In genomic region chr2:226985227-226985946, GRCh38 we compare ENCODE assay signal across 8 cellular contexts.
DNase-seq lines count a peak whose midpoint lies in the region; ATAC-seq and TF ChIP-seq lines count a peak whose summit lies in the region.

No MANE protein-coding gene starts in this region.

- H3K4me3 ChIP-seq in Peyer's patch (no peak overlapping the region), colonic mucosa (no peak overlapping the region), right lobe of liver (no peak overlapping the region), transverse colon (no peak overlapping the region)

- TF ChIP-seq POLR2A in Peyer's patch (IDR thresholded peaks at IDR 0.05) (no peak), right lobe of liver (IDR thresholded peaks at IDR 0.05) (no peak), transverse colon (IDR thresholded peaks at IDR 0.05) (no peak)

- H3K27ac ChIP-seq in Peyer's patch (peak overlapping the region in 2 of 4 donors; percentile 31 to 49), colonic mucosa (no peak overlapping the region), right lobe of liver (peak overlapping the region in 2 of 3 donors; percentile 12 to 48), transverse colon (peak overlapping the region in 3 of 4 donors; percentile 4 to 34 (median 31))

- peak; percentile 47 to 87 (median 75) for TF ChIP-seq CTCF in Peyer's patch (IDR thresholded peaks at IDR 0.05)
- TF ChIP-seq CTCF in colonic mucosa (IDR thresholded peaks at IDR 0.05) = peak; percentile 42
- peak; percentile 70 to 92 (median 76) for TF ChIP-seq CTCF in right lobe of liver (IDR thresholded peaks at IDR 0.05)
- TF ChIP-seq CTCF in transverse colon (IDR thresholded peaks at IDR 0.05) = peak; percentile 64 to 70 (median 68)

- in situ Hi-C loops in KBM-7 (cut with MboI; ENCODE audit: low pct_unique_long_range_greater_than_20kb, low sequenced_read_pairs) (no loop called here), transverse colon (cut with MboI; ENCODE audit: low pct_ligation_motif_present in 1 of 4, low pct_unique_long_range_greater_than_20kb in 1 of 4, low sequenced_read_pairs in 3 of 4) (loop anchor here (5.0 to 25.0 kb wide), 6 partner anchors 173 to 1323 kb away; no protein-coding TSS in a partner anchor)

- H3K36me3 ChIP-seq in Peyer's patch = no peaks in the 10 kb centered on the region
- H3K36me3 ChIP-seq in colonic mucosa = no peaks in the 10 kb centered on the region
- no peaks in the 10 kb centered on the region for H3K36me3 ChIP-seq in right lobe of liver
- H3K36me3 ChIP-seq in transverse colon = no peaks in the 10 kb centered on the region

- 25% methylated on average over 8 of the region's 10 CpGs for WGBS in right lobe of liver (ENCODE audit: insufficient coverage, low coverage, low lambda C conversion rate, missing lambda C conversion rate)
- WGBS in transverse colon (ENCODE audit: low coverage in 1 of 2), 2 donors = 19 to 42% methylated on average over 2 to 10 of the region's 10 CpGs

- DNase-seq in ELF-1 (ENCODE audit: low read depth, low spot score) (peak; percentile 34), KBM-7 (peak; percentile 48), Peyer's patch (peak in 1 of 3 donors; percentile 64), colonic mucosa (peak; percentile 41), right lobe of liver (peak in 1 of 3 donors; percentile 62), transverse colon (peak; percentile 15), ecto neural progenitor cell (ENCODE audit: low spot score) (no peak)

- intact Hi-C loops in colonic mucosa (cut with DNase I) = loop anchor here (5.0 kb wide), 2 partner anchors 1098 to 1318 kb away; no protein-coding TSS in a partner anchor
- intact Hi-C loops in right lobe of liver (cut with DNase I) = no loop called here
- intact Hi-C loops in transverse colon (cut with DNase I; ENCODE audit: low total_unique reads) = loop anchor here (2.0 kb wide), 1 partner anchor 1313 kb away; no protein-coding TSS in a partner anchor

- H3K27me3 ChIP-seq in Peyer's patch (no peaks in the 10 kb centered on the region), colonic mucosa (no peaks in the 10 kb centered on the region), right lobe of liver (no peaks in the 10 kb centered on the region), transverse colon (no peaks in the 10 kb centered on the region)

- no peak overlapping the region for H3K9ac ChIP-seq in colonic mucosa (ENCODE audit: low read depth in 2 of 2, low read length in 2 of 2)

- H3K9me3 ChIP-seq in Peyer's patch (no peaks in the 10 kb centered on the region), colonic mucosa (no peaks in the 10 kb centered on the region), right lobe of liver (no peaks in the 10 kb centered on the region), transverse colon (no peaks in the 10 kb centered on the region)

- no peak for TF ChIP-seq EP300 in transverse colon (IDR thresholded peaks at IDR 0.05; ENCODE audit: low read depth)

- ATAC-seq in GM21423 (IDR thresholded peaks at IDR 0.05; ENCODE audit: unreplicated experiment) = peak; percentile 23
- ATAC-seq in right lobe of liver = peak; percentile 92 to 98 (median 96)

- peaks cover 0 to 6% (median 0%) of the 10 kb centered on the region in 4 donors for H3K4me1 ChIP-seq in Peyer's patch
- no peaks in the 10 kb centered on the region for H3K4me1 ChIP-seq in colonic mucosa
- peaks cover 0 to 4% (median 0%) of the 10 kb centered on the region in 4 donors for H3K4me1 ChIP-seq in right lobe of liver
- H3K4me1 ChIP-seq in transverse colon = peaks cover 0 to 7% (median 2%) of the 10 kb centered on the region in 4 donors

Comparison
In these comparisons a context has a peak if more than half of its experiments do, and no peak if none do; other contexts are left out.
1. intact Hi-C loops: an anchor here in colonic mucosa (5.0 kb wide) and transverse colon (2.0 kb wide); none called in right lobe of liver.